In the genomic region with DNA sequence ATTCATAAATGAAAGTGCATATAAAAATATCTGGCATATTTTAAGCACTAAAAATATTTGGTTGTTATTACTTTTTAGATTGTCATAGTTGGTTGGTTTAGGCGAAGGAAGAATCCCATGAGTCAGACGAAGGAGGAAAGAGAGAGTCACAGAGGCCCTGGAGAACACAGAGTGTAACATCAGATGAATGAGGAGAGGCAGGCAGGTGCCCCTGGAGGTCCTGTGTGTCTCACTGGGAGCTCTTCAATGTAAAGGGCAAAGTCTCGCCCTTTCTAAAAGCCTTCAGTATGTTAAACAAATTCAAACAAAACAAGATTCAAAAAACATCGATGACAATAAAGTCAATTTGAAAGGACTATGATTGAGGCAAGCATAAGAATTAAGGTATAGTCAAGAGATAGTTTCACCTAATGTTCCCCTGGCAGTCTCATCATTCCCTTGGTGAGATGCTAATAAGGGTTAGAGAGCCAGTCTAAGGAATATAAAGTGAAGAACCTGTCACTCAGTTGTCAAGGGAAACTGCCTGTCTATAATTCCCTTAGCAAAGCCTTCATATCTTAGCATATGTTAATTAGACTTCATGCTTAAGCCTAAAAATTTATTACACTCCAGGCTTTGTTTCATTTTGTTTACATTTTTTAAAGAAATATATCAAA, we compare ENCODE assay signal across 29 cellular contexts.
"Had no signal": no experiment of that assay in that cellular context is flagged by ENCODE, and none has a peak within 500 bp of the region (broad histone marks: within the 10 kb centered on the region; RNA-seq: fewer than 3 reads in every experiment).

No MANE protein-coding gene starts in this region.

- H3K27ac Mint-ChIP-seq: effector memory CD8-positive, alpha-beta T cell; immature natural killer cell; mesothelial cell of epicardium; natural killer cell treated with Interleukin-12 subunit alpha and Interleukin-12 subunit beta and Interleukin-15 and Interleukin-18, amount 100 ng/mL, for 72 hours; neural progenitor cell; stimulated activated effector memory CD8-positive, alpha-beta T cell treated with anti-CD3 and anti-CD28 coated beads, Interleukin-12 subunit alpha, Interleukin-12 subunit beta, amount 100 ng/mL, for 72 hours; type B pancreatic cell had no signal

- H3K9me3 ChIP-seq: esophagus squamous epithelium, left lung, mucosa of descending colon, prostate gland, right atrium auricular region, sigmoid colon, stomach, testis, tibial artery had no signal

- H3K4me3 Mint-ChIP-seq: effector memory CD8-positive, alpha-beta T cell; immature natural killer cell; mesothelial cell of epicardium; natural killer cell treated with Interleukin-12 subunit alpha and Interleukin-12 subunit beta and Interleukin-15 and Interleukin-18, amount 100 ng/mL, for 72 hours; neural progenitor cell; stimulated activated effector memory CD8-positive, alpha-beta T cell treated with anti-CD3 and anti-CD28 coated beads, Interleukin-12 subunit alpha, Interleukin-12 subunit beta, amount 100 ng/mL, for 72 hours; type B pancreatic cell had no signal

- H3K4me1 ChIP-seq: esophagus squamous epithelium, left lung, parathyroid adenoma, prostate gland, right atrium auricular region, stomach, testis had no signal

- H3K4me1 Mint-ChIP-seq: immature natural killer cell; mesothelial cell of epicardium; stimulated activated effector memory CD8-positive, alpha-beta T cell treated with anti-CD3 and anti-CD28 coated beads, Interleukin-12 subunit alpha, Interleukin-12 subunit beta, amount 100 ng/mL, for 72 hours had no signal

- H3K36me3 Mint-ChIP-seq: mesothelial cell of epicardium; natural killer cell treated with Interleukin-12 subunit alpha and Interleukin-12 subunit beta and Interleukin-15 and Interleukin-18, amount 100 ng/mL, for 72 hours; neural progenitor cell; type B pancreatic cell had no signal

- H3K9ac ChIP-seq: neural progenitor cell, parathyroid adenoma had no signal

- ATAC-seq: effector memory CD8-positive, alpha-beta T cell; left cardiac atrium; left lung; mucosa of descending colon; natural killer cell treated with Interleukin-12 subunit alpha and Interleukin-12 subunit beta and Interleukin-15 and Interleukin-18, amount 100 ng/mL, for 72 hours; stimulated activated effector memory CD8-positive, alpha-beta T cell treated with anti-CD3 and anti-CD28 coated beads, Interleukin-12 subunit alpha, Interleukin-12 subunit beta, amount 100 ng/mL, for 72 hours had no signal

- H3K27me3 ChIP-seq: esophagus squamous epithelium, left lung, neural progenitor cell, right atrium auricular region, sigmoid colon, stomach, testis, tibial artery had no signal

- H3K79me2 ChIP-seq: parathyroid adenoma had no signal

- H3K4me3 ChIP-seq: esophagus squamous epithelium, left lung, mucosa of descending colon, neural progenitor cell, prostate gland, right atrium auricular region, sigmoid colon, stomach, testis, tibial artery had no signal

- H3K27ac ChIP-seq: esophagus squamous epithelium, left lung, neural progenitor cell, parathyroid adenoma, prostate gland, right atrium auricular region, sigmoid colon, stomach, testis, tibial artery had no signal

- H3K9me3 Mint-ChIP-seq: effector memory CD8-positive, alpha-beta T cell; immature natural killer cell; mesothelial cell of epicardium; naive B cell; natural killer cell treated with Interleukin-12 subunit alpha and Interleukin-12 subunit beta and Interleukin-15 and Interleukin-18, amount 100 ng/mL, for 72 hours; neural progenitor cell; stimulated activated effector memory CD8-positive, alpha-beta T cell treated with anti-CD3 and anti-CD28 coated beads, Interleukin-12 subunit alpha, Interleukin-12 subunit beta, amount 100 ng/mL, for 72 hours; type B pancreatic cell had no signal

- H2AFZ ChIP-seq: parathyroid adenoma had no signal

- FAIRE-seq: endometrium, frontal cortex, keratinocyte had no signal

- H3K27me3 Mint-ChIP-seq: effector memory CD8-positive, alpha-beta T cell; naive B cell; natural killer cell treated with Interleukin-12 subunit alpha and Interleukin-12 subunit beta and Interleukin-15 and Interleukin-18, amount 100 ng/mL, for 72 hours; type B pancreatic cell had no signal

- H3K4me2 ChIP-seq: neural progenitor cell had no signal

- DNase-seq: cortex of kidney; effector memory CD8-positive, alpha-beta T cell; erythroblast; esophagus squamous epithelium; hypothalamus; immature natural killer cell; left cardiac atrium; left lung; mesenchymal stem cell; mucosa of descending colon; naive B cell; sigmoid colon; stimulated activated CD4-positive, alpha-beta T cell treated with anti-CD3 and anti-CD28 coated beads, Interleukin-2, amount 100 ng/mL, for 24 hours; stimulated activated CD4-positive, alpha-beta T cell treated with anti-CD3 and anti-CD28 coated beads, Interleukin-4, amount 100 ng/mL, for 24 hours; stimulated activated naive CD4-positive, alpha-beta T cell treated with Interleukin-2 at 50 U/mL for 16 hours; stomach; testis; tibial artery had no signal
